18 cellular contexts compared by ENCODE assay signal in genomic region chr2:41127351-41127750, GRCh38.
A peak's percentile ranks its signal among the peaks of the same experiment; 100 is the strongest.
DNase-seq lines count a peak whose midpoint lies in the region; TF ChIP-seq lines count a peak whose summit lies in the region.
"Had no signal": no experiment of that assay in that cellular context is flagged by ENCODE, and none has a peak within 500 bp of the region (broad histone marks: within the 10 kb centered on the region; RNA-seq: fewer than 3 reads in every experiment).

No MANE protein-coding gene starts in this region.

- H3K27me3 Mint-ChIP-seq in osteocyte (ENCODE audit: unreplicated experiment), result no peaks in the 10 kb centered on the region

- H3K9me3 Mint-ChIP-seq in osteocyte (ENCODE audit: unreplicated experiment), result no peaks in the 10 kb centered on the region
- H3K9me3 Mint-ChIP-seq: T-helper 1 cell treated with Interleukin-12 subunit alpha and Interleukin-12 subunit beta and Interleukin-4 antibody, amounts not matched to agents 30 μg/mL and 1 μg/mL, for 36 hours had no signal

- no peaks in the 10 kb centered on the region for H3K4me1 Mint-ChIP-seq in osteocyte (ENCODE audit: unreplicated experiment)
- H3K4me1 Mint-ChIP-seq: CD8-positive, alpha-beta memory T cell had no signal

- TF ChIP-seq CTCF in osteocyte (IDR thresholded peaks at IDR 0.05), result no peak

- no peak overlapping the region for H3K4me3 Mint-ChIP-seq in osteocyte (ENCODE audit: unreplicated experiment)
- H3K4me3 Mint-ChIP-seq: CD8-positive, alpha-beta memory T cell; H9; T-helper 1 cell treated with Interleukin-12 subunit alpha and Interleukin-12 subunit beta and Interleukin-4 antibody, amounts not matched to agents 30 μg/mL and 1 μg/mL, for 36 hours had no signal

- H3K27ac Mint-ChIP-seq in osteocyte (ENCODE audit: unreplicated experiment), result no peak overlapping the region
- H3K27ac Mint-ChIP-seq: CD8-positive, alpha-beta memory T cell; H9; T-helper 1 cell treated with Interleukin-12 subunit alpha and Interleukin-12 subunit beta and Interleukin-4 antibody, amounts not matched to agents 30 μg/mL and 1 μg/mL, for 36 hours had no signal

- DNase-seq in NCI-H748 (lab: John Stamatoyannopoulos, UW; ENCODE audit: unreplicated experiment) (peak; percentile 19), NCI-H748 treated with DMSO at 0.1 percent for 48 hours (lab: John Stamatoyannopoulos, UW) (no peak), NCI-H1105 treated with DMSO at 0.1 percent for 48 hours (lab: John Stamatoyannopoulos, UW) (peak; percentile 33), NCI-H69 (lab: John Stamatoyannopoulos, UW) (peak; percentile 39), osteocyte (ENCODE audit: extremely low spot score, unreplicated experiment) (no peak), NCI-H146 (lab: John Stamatoyannopoulos, UW) (no peak), HuH-7 (ENCODE audit: low spot score) (no peak)
- DNase-seq: C1 segment of cervical spinal cord; CD8-positive, alpha-beta memory T cell; DND-41; H9; NCI-H1417; NCI-H2029; NCI-H226; NCI-H774; PC-9; SIG-M5 had no signal

- H3K36me3 Mint-ChIP-seq in osteocyte (ENCODE audit: unreplicated experiment), result no peaks in the 10 kb centered on the region
- H3K36me3 Mint-ChIP-seq: CD8-positive, alpha-beta memory T cell had no signal

Comparison
In these comparisons a context has a peak if more than half of its experiments do, and no peak if none do; other contexts are left out.
1. DNase-seq: peak in NCI-H748 (single experiment), NCI-H1105 treated with DMSO at 0.1 percent for 48 hours (single experiment) and NCI-H69 (single experiment); none in NCI-H748 treated with DMSO at 0.1 percent for 48 hours (single experiment), osteocyte (single experiment), NCI-H146 (single experiment) and HuH-7 (single experiment).